ENCODE assay signal across 16 cellular contexts in genomic region chrX:2261838-2262678, GRCh38.
DNase-seq lines count a peak whose midpoint lies in the region; ATAC-seq, FAIRE-seq and TF ChIP-seq lines count a peak whose summit lies in the region.
"Had no signal": no experiment of that assay in that cellular context is flagged by ENCODE, and none has a peak within 500 bp of the region (broad histone marks: within the 10 kb centered on the region; RNA-seq: fewer than 3 reads in every experiment).

No MANE protein-coding gene starts in this region.

- H3K4me3 ChIP-seq in SK-N-SH (ENCODE audit: low read depth in 2 of 2, low read length in 1 of 2) = no peak overlapping the region
- H3K4me3 ChIP-seq in H1 (ENCODE audit: extremely low read depth in 1 of 4, insufficient read depth in 2 of 4, low read depth in 3 of 4, low read length in 4 of 4) = no peak overlapping the region
- no peak overlapping the region for H3K4me3 ChIP-seq in thyroid gland (replicated peaks in 1 of 3)
- H3K4me3 ChIP-seq: coronary artery, thoracic aorta had no signal

- TF ChIP-seq RAD21 in SK-N-SH (IDR thresholded peaks at IDR 0.05; ENCODE audit: low read length) (no peak), H1 (IDR thresholded peaks at IDR 0.05 in 1 of 2, conservative IDR thresholded peaks at IDR 0.05 in 1 of 2; ENCODE audit: low read depth in 2 of 2, low read length in 2 of 2) (no peak)

- H4K8ac ChIP-seq in H1 (ENCODE audit: extremely low read depth, insufficient read depth, low read length) = no peak overlapping the region

- H3K27ac ChIP-seq in SK-N-SH (ENCODE audit: low read depth in 2 of 2, low read length in 1 of 2) = no peak overlapping the region
- no peak overlapping the region for H3K27ac ChIP-seq in H1 (ENCODE audit: low read depth, low read length)
- H3K27ac ChIP-seq in thyroid gland = peak overlapping the region; percentile 66 to 81 (median 70)
- H3K27ac ChIP-seq: 22Rv1, coronary artery, thoracic aorta had no signal

- H3K36me3 ChIP-seq in SK-N-SH (replicated peaks in 1 of 2; ENCODE audit: control insufficient read depth in 1 of 2, insufficient read depth in 2 of 2, low read length in 1 of 2) (no peaks in the 10 kb centered on the region), H1 (ENCODE audit: control insufficient read depth in 2 of 4, insufficient read depth in 4 of 4, low read length in 3 of 4) (peaks cover 0 to 6% (median 3%) of the 10 kb centered on the region in 4 experiments; a peak in 5 of 8 replicates), thyroid gland (peaks cover 0 to 4% of the 10 kb centered on the region in 2 donors)

- H4K5ac ChIP-seq in H1 (ENCODE audit: insufficient read length, low read depth, low read length) = no peak overlapping the region

- H2BK120ac ChIP-seq in H1 (replicated peaks; ENCODE audit: low read depth, low read length) = peak overlapping the region; percentile 57

- H3K18ac ChIP-seq in H1 (ENCODE audit: extremely low read depth, low read length) = peak overlapping the region; percentile 2

- FAIRE-seq in H1 (lab: Jason Lieb, UNC) = no peak

- H3K27ac Mint-ChIP-seq in naive B cell = peak overlapping the region in 5 of 6 donors; percentile 34 to 96 (median 70)
- H3K27ac Mint-ChIP-seq: activated CD8-positive, alpha-beta memory T cell treated with anti-CD3 and anti-CD28 coated beads, Interleukin-2, amount 10 ng/mL, durations not matched to agents 7 days and 5 days; activated naive CD4-positive, alpha-beta T cell treated with anti-CD3 and anti-CD28 coated beads, Interleukin-2, amount 50 U/mL, for 24 hours had no signal

- H3K9me3 Mint-ChIP-seq in naive B cell = no peaks in the 10 kb centered on the region
- H3K9me3 Mint-ChIP-seq: activated naive CD4-positive, alpha-beta T cell treated with anti-CD3 and anti-CD28 coated beads, Interleukin-2, amount 50 U/mL, for 24 hours had no signal

- no peaks in the 10 kb centered on the region for H3K9me2 ChIP-seq in SK-N-SH

- peak overlapping the region; percentile 48; the same call in 1 of the 2 replicates for H2BK20ac ChIP-seq in H1 (ENCODE audit: low read length)

- H2AK5ac ChIP-seq in H1 (ENCODE audit: low read depth, low read length) = peak overlapping the region; percentile 57; the same call in 1 of the 2 replicates

- H3K9ac ChIP-seq in SK-N-SH = no peak overlapping the region
- no peak overlapping the region for H3K9ac ChIP-seq in H1 (replicated peaks in 1 of 4; ENCODE audit: extremely low read depth in 1 of 4, low read depth in 3 of 4, low read length in 3 of 4)

- no peaks in the 10 kb centered on the region for H4K20me1 ChIP-seq in SK-N-SH (ENCODE audit: insufficient read depth)
- peaks cover 2 to 4% of the 10 kb centered on the region in 2 experiments for H4K20me1 ChIP-seq in H1 (replicated peaks in 1 of 2; ENCODE audit: control insufficient read depth in 1 of 2, insufficient read depth in 2 of 2, low read length in 2 of 2)

- no peaks in the 10 kb centered on the region for H3K23me2 ChIP-seq in H1 (ENCODE audit: low read depth, low read length)

- H3K4ac ChIP-seq in H1 (replicated peaks; ENCODE audit: insufficient read length, low read depth, low read length) = no peak overlapping the region

- H2AFZ ChIP-seq in SK-N-SH (ENCODE audit: low read depth) (no peak overlapping the region), H1 (ENCODE audit: low read length) (no peak overlapping the region)

- TF ChIP-seq EP300 in SK-N-SH (IDR thresholded peaks at IDR 0.05; ENCODE audit: borderline replicate concordance in 1 of 2, low read depth in 1 of 2, low read length in 1 of 2) (no peak), H1 (IDR thresholded peaks at IDR 0.05; ENCODE audit: borderline replicate concordance in 1 of 2, low read depth in 2 of 2, low read length in 2 of 2) (no peak)

- 0 out of 2 replicates have a peak, but pooled peaks cover 5% of the 10 kb centered on the region for H3K79me1 ChIP-seq in H1 (ENCODE audit: low read depth, low read length)

- no peaks in the 10 kb centered on the region for H3F3A ChIP-seq in SK-N-SH (replicated peaks; ENCODE audit: insufficient read depth)

- no peaks in the 10 kb centered on the region for H3K27me3 Mint-ChIP-seq in naive B cell
- H3K27me3 Mint-ChIP-seq: activated CD8-positive, alpha-beta memory T cell treated with anti-CD3 and anti-CD28 coated beads, Interleukin-2, amount 10 ng/mL, durations not matched to agents 7 days and 5 days; activated naive CD4-positive, alpha-beta T cell treated with anti-CD3 and anti-CD28 coated beads, Interleukin-2, amount 50 U/mL, for 24 hours had no signal

- TF ChIP-seq POLR2A in H1 (IDR thresholded peaks at IDR 0.05; ENCODE audit: control extremely low read depth in 1 of 2, low read depth in 2 of 2, low read length in 2 of 2) (no peak), thyroid gland (IDR thresholded peaks at IDR 0.05) (no peak)

- peaks cover 0 to 9% of the 10 kb centered on the region in 2 donors for H3K36me3 Mint-ChIP-seq in naive B cell

- intact Hi-C loops in thyroid gland (cut with DNase I) = no loop called here

- peak overlapping the region; percentile 95; the same call in 1 of the 2 replicates for H2BK15ac ChIP-seq in H1 (ENCODE audit: low read length)

- CTCF ChIA-PET in SK-N-SH (lab: Yijun Ruan, JAX) (no interaction called here), H1 (lab: Charles Lee; ENCODE audit: partially characterized antibody) (no interaction called here)

- H3K4me2 ChIP-seq in SK-N-SH (no peak overlapping the region), H1 (ENCODE audit: insufficient read depth in 1 of 2, low read depth in 2 of 2, low read length in 2 of 2) (no peak overlapping the region)

- H3K56ac ChIP-seq in H1 (replicated peaks; ENCODE audit: insufficient read length, low read depth, low read length) = no peak overlapping the region

- POLR2A ChIA-PET in SK-N-SH (lab: Yijun Ruan, JAX) (no interaction called here), H1 (lab: Charles Lee; ENCODE audit: partially characterized antibody) (no interaction called here)

- no peak overlapping the region for H3K4me3 Mint-ChIP-seq in naive B cell
- H3K4me3 Mint-ChIP-seq: activated CD8-positive, alpha-beta memory T cell treated with anti-CD3 and anti-CD28 coated beads, Interleukin-2, amount 10 ng/mL, durations not matched to agents 7 days and 5 days; activated naive CD4-positive, alpha-beta T cell treated with anti-CD3 and anti-CD28 coated beads, Interleukin-2, amount 50 U/mL, for 24 hours had no signal

- H3K23ac ChIP-seq in H1 (ENCODE audit: insufficient read length) = no peak overlapping the region

- H3K4me1 Mint-ChIP-seq in naive B cell = peaks cover 19 to 27% (median 23%) of the 10 kb centered on the region in 3 donors
- H3K4me1 Mint-ChIP-seq: activated CD8-positive, alpha-beta memory T cell treated with anti-CD3 and anti-CD28 coated beads, Interleukin-2, amount 10 ng/mL, durations not matched to agents 7 days and 5 days; activated naive CD4-positive, alpha-beta T cell treated with anti-CD3 and anti-CD28 coated beads, Interleukin-2, amount 50 U/mL, for 24 hours had no signal

- H3K27me3 ChIP-seq in SK-N-SH (ENCODE audit: insufficient read depth) (no peaks in the 10 kb centered on the region), H1 (replicated peaks in 1 of 4; ENCODE audit: control insufficient read depth in 3 of 4, extremely low read depth in 1 of 4, insufficient read depth in 3 of 4, low read length in 3 of 4) (no peaks in the 10 kb centered on the region), thyroid gland (no peaks in the 10 kb centered on the region)

- no peak for DNase-seq in SK-N-SH
- no peak for DNase-seq in H1 (ENCODE audit: low read depth in 1 of 2, low spot score in 2 of 2)
- no peak for DNase-seq in naive B cell
- peak; percentile 95 to 96 for DNase-seq in thyroid gland
- no peak for DNase-seq in activated naive CD4-positive, alpha-beta T cell treated with anti-CD3 and anti-CD28 coated beads, Interleukin-2, amount 50 U/mL, for 16 hours
- no peak for DNase-seq in hippocampal formation (lab: John Stamatoyannopoulos, UW)
- no peak for DNase-seq in epidermal melanocyte (ENCODE audit: insufficient read length, low spot score)
- DNase-seq: activated CD8-positive, alpha-beta memory T cell treated with anti-CD3 and anti-CD28 coated beads, Interleukin-2, amount 10 ng/mL, durations not matched to agents 7 days and 5 days; COR-L47; NCI-H1105 treated with DMSO at 0.1 percent for 48 hours; NCI-H524 treated with DMSO at 0.1 percent for 48 hours had no signal

- H3K9me3 ChIP-seq in SK-N-SH = no peaks in the 10 kb centered on the region
- no peaks in the 10 kb centered on the region for H3K9me3 ChIP-seq in H1 (ENCODE audit: insufficient read depth in 2 of 2, low read depth in 1 of 2, low read length in 1 of 2)
- no peaks in the 10 kb centered on the region for H3K9me3 ChIP-seq in thyroid gland
- H3K9me3 ChIP-seq: thoracic aorta had no signal

- WGBS in SK-N-SH (ENCODE audit: low lambda C conversion rate) = 84% methylated on average over 16 of the region's 20 CpGs
- WGBS in H1 (ENCODE audit: extremely low coverage in 1 of 2, insufficient coverage in 1 of 2, insufficient read length in 1 of 2, insufficient replicate concordance in 2 of 2, low coverage in 1 of 2, low lambda C conversion rate in 2 of 2, missing lambda C conversion rate in 1 of 2), 2 experiments = 87% methylated on average over 19 of the region's 20 CpGs; no CpG with 5 or more reads in 1 of the 2 experiments
- WGBS in thyroid gland, 2 donors = 52 to 62% methylated on average over 10 to 18 of the region's 20 CpGs

- TF ChIP-seq CTCF in SK-N-SH (IDR thresholded peaks at IDR 0.05) (no peak), H1 (IDR thresholded peaks at IDR 0.05; ENCODE audit: control extremely low read depth in 1 of 3, insufficient read depth in 1 of 3, low read depth in 1 of 3, low read length in 3 of 3) (no peak), thyroid gland (IDR thresholded peaks at IDR 0.05) (no peak)

- peak overlapping the region; percentile 73 for H2BK5ac ChIP-seq in H1 (ENCODE audit: low read depth, low read length)

- H3K14ac ChIP-seq in H1 (ENCODE audit: insufficient read length) = peak overlapping the region; percentile 50

- ATAC-seq in SK-N-SH treated with all-trans-retinoic acid at 6 μM for 48 hours = peak; percentile 47
- peak; percentile 67 to 77 for ATAC-seq in naive B cell (ENCODE audit: low read depth in 2 of 2)
- ATAC-seq: activated CD8-positive, alpha-beta memory T cell treated with anti-CD3 and anti-CD28 coated beads, Interleukin-2, amount 10 ng/mL, durations not matched to agents 7 days and 5 days had no signal

- no peaks in the 10 kb centered on the region for H3K79me2 ChIP-seq in SK-N-SH (ENCODE audit: insufficient read depth)
- no peaks in the 10 kb centered on the region for H3K79me2 ChIP-seq in H1 (ENCODE audit: control insufficient read depth in 1 of 2, insufficient read depth in 2 of 2, low read length in 2 of 2)

- H2BK12ac ChIP-seq in H1 (ENCODE audit: low read depth, low read length) = peak overlapping the region; percentile 75; the same call in 1 of the 2 replicates

- no peaks in the 10 kb centered on the region for H3K4me1 ChIP-seq in SK-N-SH (ENCODE audit: control insufficient read depth in 1 of 2, insufficient read depth in 2 of 2, low read depth in 1 of 2, low read length in 1 of 2)
- peaks cover 0 to 14% (median 8%) of the 10 kb centered on the region in 4 experiments; a peak in 5 of 7 replicates for H3K4me1 ChIP-seq in H1 (replicated peaks in 1 of 4; ENCODE audit: control insufficient read depth in 3 of 4, insufficient read depth in 4 of 4, low read length in 3 of 4)
- H3K4me1 ChIP-seq in thyroid gland = peaks cover 11 to 17% of the 10 kb centered on the region in 2 donors

- peak overlapping the region; percentile 90 for H4K91ac ChIP-seq in H1 (replicated peaks; ENCODE audit: insufficient read length, low read length)

Comparison
In these comparisons a context has a peak if more than half of its experiments do, and no peak if none do; other contexts are left out.
1. DNase-seq: peak in thyroid gland (2 of 2); none in SK-N-SH (single experiment), H1 (0 of 2), naive B cell (single experiment), activated naive CD4-positive, alpha-beta T cell treated with anti-CD3 and anti-CD28 coated beads, Interleukin-2, amount 50 U/mL, for 16 hours (single experiment), hippocampal formation (0 of 2) and epidermal melanocyte (single experiment).
2. H3K27ac ChIP-seq: peak in thyroid gland (3 of 3); none in SK-N-SH (0 of 2) and H1 (single experiment).